ENCODE assay signal across 1 cellular context in genomic region chr15:55281517-55282227, GRCh38.
TF ChIP-seq lines count a peak whose summit lies in the region.

No MANE protein-coding gene starts in this region.

TF ChIP-seq in IMR-90, 13 proteins besides CTCF, POLR2A, EP300 and RAD21 (continued from another document):
- TF ChIP-seq ELK1 (IDR thresholded peaks at IDR 0.05; ENCODE audit: borderline replicate concordance, low read depth, low read length) (no peak), CEBPB (IDR thresholded peaks at IDR 0.05; ENCODE audit: low read depth, low read length) (no peak), CHD1 (IDR thresholded peaks at IDR 0.05; ENCODE audit: low read depth, low read length) (no peak), RFX5 (IDR thresholded peaks at IDR 0.05; ENCODE audit: low read depth, low read length) (no peak), SMC3 (IDR thresholded peaks at IDR 0.05; ENCODE audit: low read depth, low read length) (no peak), NFE2L2 (IDR thresholded peaks at IDR 0.05; ENCODE audit: low read depth, low read length) (no peak), MAFK (IDR thresholded peaks at IDR 0.05; ENCODE audit: low read depth, low read length) (no peak), FOS (IDR thresholded peaks at IDR 0.05; ENCODE audit: low read depth, low read length) (no peak)
TF ChIP-seq in IMR-90: peak in this region for 0.
